Comparison of ENCODE assay signal across 1 cellular context in the genomic region with DNA sequence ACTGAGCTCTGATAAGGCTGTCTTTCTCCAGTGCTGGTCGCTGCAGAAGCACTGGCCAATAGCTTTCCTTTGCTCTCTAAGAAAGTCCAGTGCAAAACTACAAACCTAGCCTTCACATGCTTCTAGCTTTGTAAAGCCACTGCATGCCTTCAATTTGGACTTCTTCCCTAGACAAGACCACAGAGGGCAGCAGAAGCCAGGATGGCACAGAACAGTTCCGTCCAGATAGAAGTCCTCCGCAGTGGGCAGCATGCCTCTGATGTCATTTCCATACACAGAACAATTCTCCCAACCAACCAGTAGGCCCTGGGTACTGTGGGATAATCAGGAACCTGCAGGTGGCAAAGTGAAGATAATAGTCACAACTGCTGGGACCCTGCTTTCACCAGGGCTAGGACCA.
TF ChIP-seq lines count a peak whose summit lies in the region.

No MANE protein-coding gene starts in this region.

TF ChIP-seq in GM12891, 5 proteins besides CTCF, POLR2A, EP300 and RAD21 (continued from another document):
- no peak for TF ChIP-seq POU2F2 (IDR thresholded peaks at IDR 0.05; ENCODE audit: low read depth, low read length)
TF ChIP-seq in GM12891: peak in this region for 0.
